ENCODE assay signal across 1 cellular context in the genomic region with DNA sequence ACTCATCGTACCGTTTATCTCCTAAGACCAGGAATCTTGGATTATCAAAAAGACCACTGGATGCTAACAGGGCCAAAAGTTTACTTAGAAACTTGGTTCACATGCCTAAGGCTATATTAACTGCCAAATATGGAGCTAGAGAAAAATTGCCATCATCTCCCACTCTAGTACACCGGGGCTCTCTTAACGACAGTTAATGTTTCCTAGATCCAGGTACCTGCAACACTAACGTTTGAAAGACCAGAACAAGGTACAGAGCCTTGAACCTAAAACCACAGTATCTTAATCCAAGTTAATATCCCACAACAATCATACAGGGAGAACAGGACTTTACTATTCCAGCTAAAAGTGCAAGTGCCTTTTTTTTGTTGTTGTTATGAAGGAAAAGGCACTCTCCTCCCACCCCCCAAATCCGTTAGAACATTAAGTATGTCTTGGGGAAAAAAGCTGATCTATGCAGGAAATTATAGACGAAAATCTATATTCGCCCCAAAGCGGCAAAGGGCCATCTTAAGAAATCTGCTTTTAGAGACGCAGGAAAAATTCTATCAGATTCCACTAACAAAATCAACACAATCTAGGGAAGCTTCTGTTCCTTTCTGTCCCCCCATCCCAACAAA.
TF ChIP-seq lines count a peak whose summit lies in the region.

No MANE protein-coding gene starts in this region.

TF ChIP-seq in WTC11, 78 proteins besides CTCF, POLR2A, EP300 and RAD21 (continued from another document):
- TF ChIP-seq, protein P1, sequence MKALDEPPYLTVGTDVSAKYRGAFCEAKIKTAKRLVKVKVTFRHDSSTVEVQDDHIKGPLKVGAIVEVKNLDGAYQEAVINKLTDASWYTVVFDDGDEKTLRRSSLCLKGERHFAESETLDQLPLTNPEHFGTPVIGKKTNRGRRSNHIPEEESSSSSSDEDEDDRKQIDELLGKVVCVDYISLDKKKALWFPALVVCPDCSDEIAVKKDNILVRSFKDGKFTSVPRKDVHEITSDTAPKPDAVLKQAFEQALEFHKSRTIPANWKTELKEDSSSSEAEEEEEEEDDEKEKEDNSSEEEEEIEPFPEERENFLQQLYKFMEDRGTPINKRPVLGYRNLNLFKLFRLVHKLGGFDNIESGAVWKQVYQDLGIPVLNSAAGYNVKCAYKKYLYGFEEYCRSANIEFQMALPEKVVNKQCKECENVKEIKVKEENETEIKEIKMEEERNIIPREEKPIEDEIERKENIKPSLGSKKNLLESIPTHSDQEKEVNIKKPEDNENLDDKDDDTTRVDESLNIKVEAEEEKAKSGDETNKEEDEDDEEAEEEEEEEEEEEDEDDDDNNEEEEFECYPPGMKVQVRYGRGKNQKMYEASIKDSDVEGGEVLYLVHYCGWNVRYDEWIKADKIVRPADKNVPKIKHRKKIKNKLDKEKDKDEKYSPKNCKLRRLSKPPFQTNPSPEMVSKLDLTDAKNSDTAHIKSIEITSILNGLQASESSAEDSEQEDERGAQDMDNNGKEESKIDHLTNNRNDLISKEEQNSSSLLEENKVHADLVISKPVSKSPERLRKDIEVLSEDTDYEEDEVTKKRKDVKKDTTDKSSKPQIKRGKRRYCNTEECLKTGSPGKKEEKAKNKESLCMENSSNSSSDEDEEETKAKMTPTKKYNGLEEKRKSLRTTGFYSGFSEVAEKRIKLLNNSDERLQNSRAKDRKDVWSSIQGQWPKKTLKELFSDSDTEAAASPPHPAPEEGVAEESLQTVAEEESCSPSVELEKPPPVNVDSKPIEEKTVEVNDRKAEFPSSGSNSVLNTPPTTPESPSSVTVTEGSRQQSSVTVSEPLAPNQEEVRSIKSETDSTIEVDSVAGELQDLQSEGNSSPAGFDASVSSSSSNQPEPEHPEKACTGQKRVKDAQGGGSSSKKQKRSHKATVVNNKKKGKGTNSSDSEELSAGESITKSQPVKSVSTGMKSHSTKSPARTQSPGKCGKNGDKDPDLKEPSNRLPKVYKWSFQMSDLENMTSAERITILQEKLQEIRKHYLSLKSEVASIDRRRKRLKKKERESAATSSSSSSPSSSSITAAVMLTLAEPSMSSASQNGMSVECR (CRISPR knock-in tag; IDR thresholded peaks at IDR 0.05; ENCODE audit: borderline replicate concordance): no peak
